Comparison of ENCODE assay signal across 8 cellular contexts in genomic region chr17:43576563-43577229, GRCh38. TPM values are rescaled to one million over a fixed set of nuclear protein-coding genes. Genes with fewer than 3 reads are reported as not detected.
DNase-seq lines count a peak whose midpoint lies in the region; ATAC-seq and TF ChIP-seq lines count a peak whose summit lies in the region.

No MANE protein-coding gene starts in this region.

- intact Hi-C loops in CD4-positive, alpha-beta memory T cell (cut with micrococcal nuclease) = loop anchor here (1.0 kb wide), 2 partner anchors 97 to 184 kb away; no protein-coding TSS in a partner anchor

- H3F3A ChIP-seq in OCI-LY1 (ENCODE audit: insufficient read depth, low read length) = no peaks in the 10 kb centered on the region

- peaks cover 17% of the 10 kb centered on the region for H3K4me1 ChIP-seq in CD4-positive, alpha-beta memory T cell (ENCODE audit: insufficient read depth, low read length)
- no peaks in the 10 kb centered on the region for H3K4me1 ChIP-seq in OCI-LY1 (ENCODE audit: insufficient read depth, low read length, severe bottlenecking)

- H3K9me2 ChIP-seq in OCI-LY1 (ENCODE audit: low read depth, low read length) = no peaks in the 10 kb centered on the region

- H3K4me3 Mint-ChIP-seq in CD4-positive, alpha-beta memory T cell = no peak overlapping the region
- H3K4me3 Mint-ChIP-seq in naive B cell = no peak overlapping the region

- H3K27me3 Mint-ChIP-seq in CD4-positive, alpha-beta memory T cell = peaks cover 0 to 2% of the 10 kb centered on the region in 2 donors
- H3K27me3 Mint-ChIP-seq in naive B cell = peaks cover 4 to 14% (median 10%) of the 10 kb centered on the region in 3 donors

- DNase-seq in CD4-positive, alpha-beta memory T cell = peak; percentile 50 to 69 (median 63)
- peak; percentile 77 for DNase-seq in HT-29 (ENCODE audit: low spot score)
- DNase-seq in activated CD8-positive, alpha-beta memory T cell treated with anti-CD3 and anti-CD28 coated beads, Interleukin-2, amount 50 U/mL, for 24 hours (ENCODE audit: extremely low read depth) = peak; percentile 9
- DNase-seq in naive B cell = peak; percentile 57
- peak; percentile 12 to 66 (median 50) for DNase-seq in stimulated activated naive CD4-positive, alpha-beta T cell (lab: John Stamatoyannopoulos, UW)

- H3K9me3 Mint-ChIP-seq in CD4-positive, alpha-beta memory T cell = no peaks in the 10 kb centered on the region
- H3K9me3 Mint-ChIP-seq in naive B cell = no peaks in the 10 kb centered on the region

- no peaks in the 10 kb centered on the region for H3K9me3 ChIP-seq in CD4-positive, alpha-beta memory T cell (ENCODE audit: control insufficient read depth in 1 of 2, low read length in 2 of 2)
- no peaks in the 10 kb centered on the region for H3K9me3 ChIP-seq in OCI-LY1 (ENCODE audit: low read length)

- peak; percentile 73 for ATAC-seq in esophagus mucosa
- peak in 1 of 2 donors; percentile 35 for ATAC-seq in naive B cell (ENCODE audit: low read depth in 2 of 2)
- ATAC-seq in GM18868 (IDR thresholded peaks at IDR 0.05; ENCODE audit: unreplicated experiment) = no peak

- H2AFZ ChIP-seq in OCI-LY1 (ENCODE audit: low read length) = no peak overlapping the region

- no peak overlapping the region for H3K4me3 ChIP-seq in CD4-positive, alpha-beta memory T cell (ENCODE audit: low read length in 2 of 2)
- H3K4me3 ChIP-seq in OCI-LY1 (ENCODE audit: low read depth, low read length, poor library complexity, severe bottlenecking) = no peak overlapping the region

- H4K20me1 ChIP-seq in OCI-LY1 (ENCODE audit: insufficient read depth, low read length) = no peaks in the 10 kb centered on the region

- no peaks in the 10 kb centered on the region for H3K36me3 ChIP-seq in CD4-positive, alpha-beta memory T cell (ENCODE audit: insufficient read depth, low read length)
- H3K36me3 ChIP-seq in OCI-LY1 (ENCODE audit: insufficient read depth, low read length) = no peaks in the 10 kb centered on the region

- no peak overlapping the region for H3K4me2 ChIP-seq in OCI-LY1 (ENCODE audit: low read length)

- TF ChIP-seq CTCF in OCI-LY1 (IDR thresholded peaks at IDR 0.05; ENCODE audit: low read length) = peak; percentile 90

- H3K36me3 Mint-ChIP-seq in CD4-positive, alpha-beta memory T cell = no peaks in the 10 kb centered on the region
- no peaks in the 10 kb centered on the region for H3K36me3 Mint-ChIP-seq in naive B cell

- peak overlapping the region in 3 of 7 donors; percentile 3 to 43 (median 35) for H3K27ac Mint-ChIP-seq in CD4-positive, alpha-beta memory T cell
- H3K27ac Mint-ChIP-seq in naive B cell = peak overlapping the region in 4 of 6 donors; percentile 59 to 86 (median 68)

- H3K9ac ChIP-seq in OCI-LY1 (ENCODE audit: low read length) = no peak overlapping the region

- POLR2A ChIA-PET in CD4-positive, alpha-beta memory T cell (lab: Charles Lee; ENCODE audit: partially characterized antibody) = interaction anchor here (3.1 kb wide), 1 partner anchor 96 kb away, joined by 16 read pairs; no protein-coding TSS in a partner anchor

- H3K27me3 ChIP-seq in CD4-positive, alpha-beta memory T cell (ENCODE audit: insufficient read depth, low read length) = no peaks in the 10 kb centered on the region
- H3K27me3 ChIP-seq in OCI-LY1 (ENCODE audit: insufficient read depth, low read length) = no peaks in the 10 kb centered on the region

- H3K27ac ChIP-seq in CD4-positive, alpha-beta memory T cell (ENCODE audit: low read depth, low read length) = no peak overlapping the region
- no peak overlapping the region for H3K27ac ChIP-seq in OCI-LY1 (ENCODE audit: low read depth, low read length, poor library complexity, severe bottlenecking)

- CTCF ChIA-PET in CD4-positive, alpha-beta memory T cell (lab: Charles Lee; ENCODE audit: partially characterized antibody) = interaction anchor here (0.6 to 7.4 kb wide), 30 partner anchors 9 to 375 kb away, joined by 3 to 51 read pairs (median 4); partner anchors contain the start of genes MEOX1 and SOST

- H3K79me2 ChIP-seq in OCI-LY1 (ENCODE audit: insufficient read depth, low read length) = no peaks in the 10 kb centered on the region

- peaks cover 11 to 28% (median 15%) of the 10 kb centered on the region in 4 donors for H3K4me1 Mint-ChIP-seq in CD4-positive, alpha-beta memory T cell
- H3K4me1 Mint-ChIP-seq in naive B cell = peaks cover 19 to 24% (median 23%) of the 10 kb centered on the region in 3 donors

RNA-seq across cellular contexts. Expression of gene ETV4, which starts 30.6 kb away (rescaled TPM):
- total RNA-seq in CD4-positive, alpha-beta memory T cell = not detected
- not detected for polyA plus RNA-seq in CD4-positive, alpha-beta memory T cell
- total RNA-seq in HT-29 (2014; rRNA removed; shearing (Covaris generic)) = 129 and 149 TPM in 2 replicates
- 5.7 TPM for total RNA-seq in esophagus mucosa
- polyA plus RNA-seq in naive B cell (ENCODE audit: low read depth in 6 of 6) = under 1 TPM in 1 of 6 donors, not detected in 5; 0.12 TPM

Comparison
In these comparisons a context has a peak if more than half of its experiments do, and no peak if none do; other contexts are left out.
1. DNase-seq: peak in every context shown above with its lines; median percentile 77 in HT-29; 63 in CD4-positive, alpha-beta memory T cell; 57 in naive B cell; 50 in stimulated activated naive CD4-positive, alpha-beta T cell; 9 in activated CD8-positive, alpha-beta memory T cell treated with anti-CD3 and anti-CD28 coated beads, Interleukin-2, amount 50 U/mL, for 24 hours.
2. RNA of gene ETV4, which starts 30.6 kb away (total RNA-seq): 129 to 149 TPM in HT-29; 5.7 TPM in esophagus mucosa (single experiment) and not detected in CD4-positive, alpha-beta memory T cell; every median in the first group is over 10 times any median in the second.